1 cellular context compared by ENCODE assay signal in genomic region chr6:2765166-2765895, GRCh38.
TF ChIP-seq lines count a peak whose summit lies in the region.

Gene WRNIP1, plus strand, starts transcription at chr6:2765393. Its CDS starts 230 bp downstream, at chr6:2765623.

TF ChIP-seq in HepG2, 621 proteins besides CTCF, POLR2A, EP300 and RAD21 (continued from another document and continues in another):
- 0 out of 2 replicates have a peak, but pooled peaks have one; percentile 46 for TF ChIP-seq RXRB (CRISPR knock-in tag; IDR thresholded peaks at IDR 0.05; ENCODE audit: borderline replicate concordance)
- TF ChIP-seq PPARG (CRISPR knock-in tag; conservative IDR thresholded peaks at IDR 0.05): peak; percentile 42
- TF ChIP-seq ZNF644 (CRISPR knock-in tag; IDR thresholded peaks at IDR 0.05; ENCODE audit: low read depth): no peak
- peak; percentile 90; the same call in 1 of the 2 replicates for TF ChIP-seq ZSCAN20 (CRISPR knock-in tag; IDR thresholded peaks at IDR 0.05; ENCODE audit: borderline replicate concordance)
- no peak; the same call in 1 of the 2 replicates for TF ChIP-seq ZBTB33 (CRISPR knock-in tag; IDR thresholded peaks at IDR 0.05)
- 0 out of 2 replicates have a peak, but pooled peaks have one; percentile 59 for TF ChIP-seq PAWR (CRISPR knock-in tag; IDR thresholded peaks at IDR 0.05; ENCODE audit: borderline replicate concordance)
- no peak for TF ChIP-seq DBP (CRISPR knock-in tag; IDR thresholded peaks at IDR 0.05; ENCODE audit: not compliant biosample characterization)
- peak; percentile 62; the same call in 1 of the 2 replicates for TF ChIP-seq ZBTB34 (CRISPR knock-in tag; IDR thresholded peaks at IDR 0.05)
- no peak for TF ChIP-seq ZFP41 (CRISPR knock-in tag; IDR thresholded peaks at IDR 0.05; ENCODE audit: borderline replicate concordance)
- TF ChIP-seq MED8 (CRISPR knock-in tag; IDR thresholded peaks at IDR 0.05; ENCODE audit: insufficient replicate concordance): no peak
- no peak; the same call in 1 of the 2 replicates for TF ChIP-seq GATAD2A (CRISPR knock-in tag; IDR thresholded peaks at IDR 0.05)
- peak; percentile 46; the same call in 1 of the 2 replicates for TF ChIP-seq ZNF629 (CRISPR knock-in tag; conservative IDR thresholded peaks at IDR 0.05)
- TF ChIP-seq MXD3 (CRISPR knock-in tag; IDR thresholded peaks at IDR 0.05): 0 out of 2 replicates have a peak, but pooled peaks have one; percentile 88
- peak; percentile 94; the same call in 1 of the 2 replicates for TF ChIP-seq ZNF747 (CRISPR knock-in tag; IDR thresholded peaks at IDR 0.05; ENCODE audit: borderline replicate concordance)
- no peak for TF ChIP-seq TRIM24 (CRISPR knock-in tag; IDR thresholded peaks at IDR 0.05)
- TF ChIP-seq NR3C1 (CRISPR knock-in tag; IDR thresholded peaks at IDR 0.05): no peak
- TF ChIP-seq ZNF800 (CRISPR knock-in tag; IDR thresholded peaks at IDR 0.05): peak; percentile 90
- no peak for TF ChIP-seq POLR2AphosphoS2 (IDR thresholded peaks at IDR 0.05; ENCODE audit: low read depth, low read length)
- peak; percentile 75; the same call in 1 of the 2 replicates for TF ChIP-seq ZNF776 (CRISPR knock-in tag; IDR thresholded peaks at IDR 0.05)
- TF ChIP-seq TAF1 (CRISPR knock-in tag; IDR thresholded peaks at IDR 0.05): peak; percentile 54
- TF ChIP-seq SMAD9 (CRISPR knock-in tag; IDR thresholded peaks at IDR 0.05): no peak
- no peak for TF ChIP-seq SP1 (IDR thresholded peaks at IDR 0.05)
- TF ChIP-seq SP1 (CRISPR knock-in tag; IDR thresholded peaks at IDR 0.05): peak; percentile 70
- peak; percentile 62; the same call in 1 of the 2 replicates for TF ChIP-seq ARNTL (CRISPR knock-in tag; IDR thresholded peaks at IDR 0.05)
- no peak for TF ChIP-seq SMAD3 (CRISPR knock-in tag; IDR thresholded peaks at IDR 0.05)
- TF ChIP-seq HDAC1 (CRISPR knock-in tag; IDR thresholded peaks at IDR 0.05): peak; percentile 21; the same call in 1 of the 2 replicates
- peak; percentile 80 for TF ChIP-seq SUZ12 (IDR thresholded peaks at IDR 0.05; ENCODE audit: low read depth, low read length)
- TF ChIP-seq ZNF552 (CRISPR knock-in tag; IDR thresholded peaks at IDR 0.05; ENCODE audit: borderline replicate concordance): peak; percentile 33; the same call in 1 of the 2 replicates
- no peak for TF ChIP-seq NR2F1 (CRISPR knock-in tag; IDR thresholded peaks at IDR 0.05)
- TF ChIP-seq ZNF234 (CRISPR knock-in tag; conservative IDR thresholded peaks at IDR 0.05): 0 out of 2 replicates have a peak, but pooled peaks have one; percentile 77
- TF ChIP-seq ZFP1 (CRISPR knock-in tag; IDR thresholded peaks at IDR 0.05): no peak
- peak; percentile 90 for TF ChIP-seq ZNF687 (CRISPR knock-in tag; IDR thresholded peaks at IDR 0.05)
- TF ChIP-seq MXI1 (IDR thresholded peaks at IDR 0.05; ENCODE audit: borderline replicate concordance, low read depth, low read length): peak; percentile 96
- TF ChIP-seq TRAFD1 (CRISPR knock-in tag; IDR thresholded peaks at IDR 0.05; ENCODE audit: borderline replicate concordance): no peak
- 0 out of 2 replicates have a peak, but pooled peaks have one; percentile 96 for TF ChIP-seq PAX8 (CRISPR knock-in tag; IDR thresholded peaks at IDR 0.05; ENCODE audit: borderline replicate concordance)
- TF ChIP-seq NFE2L2 (IDR thresholded peaks at IDR 0.05; ENCODE audit: low read length): no peak
- peak; percentile 85 for TF ChIP-seq CREB1 (IDR thresholded peaks at IDR 0.05)
- TF ChIP-seq CREB1 (CRISPR knock-in tag; IDR thresholded peaks at IDR 0.05): no peak
- peak; percentile 6; the same call in 1 of the 2 replicates for TF ChIP-seq BCL6 (CRISPR knock-in tag; IDR thresholded peaks at IDR 0.05)
- peak; percentile 74 for TF ChIP-seq ZSCAN31 (CRISPR knock-in tag; IDR thresholded peaks at IDR 0.05; ENCODE audit: low read depth)
- TF ChIP-seq NFE2 (CRISPR knock-in tag; IDR thresholded peaks at IDR 0.05): no peak
- TF ChIP-seq SPEN (CRISPR knock-in tag; IDR thresholded peaks at IDR 0.05; ENCODE audit: low read depth): peak; percentile 98
- TF ChIP-seq ZNF430 (CRISPR knock-in tag; IDR thresholded peaks at IDR 0.05): peak; percentile 94
- TF ChIP-seq REST (IDR thresholded peaks at IDR 0.05; ENCODE audit: borderline replicate concordance in 1 of 2, low read depth in 1 of 2, low read length in 2 of 2): peak in 1 of 2 experiments; percentile 52; a peak in 1 of 4 replicates
- TF ChIP-seq ZBTB26 (CRISPR knock-in tag; IDR thresholded peaks at IDR 0.05; ENCODE audit: borderline replicate concordance): peak; percentile 32; the same call in 1 of the 2 replicates
- TF ChIP-seq ZNF772 (CRISPR knock-in tag; IDR thresholded peaks at IDR 0.05): peak; percentile 87
- TF ChIP-seq ZMYM3 (CRISPR knock-in tag; IDR thresholded peaks at IDR 0.05): 0 out of 2 replicates have a peak, but pooled peaks have one; percentile 19
- peak; percentile 87 for TF ChIP-seq TEAD3 (CRISPR knock-in tag; optimal IDR thresholded peaks at IDR 0.05; ENCODE audit: borderline replicate concordance)
